Comparison of ENCODE assay signal across 8 cellular contexts in the genomic region with DNA sequence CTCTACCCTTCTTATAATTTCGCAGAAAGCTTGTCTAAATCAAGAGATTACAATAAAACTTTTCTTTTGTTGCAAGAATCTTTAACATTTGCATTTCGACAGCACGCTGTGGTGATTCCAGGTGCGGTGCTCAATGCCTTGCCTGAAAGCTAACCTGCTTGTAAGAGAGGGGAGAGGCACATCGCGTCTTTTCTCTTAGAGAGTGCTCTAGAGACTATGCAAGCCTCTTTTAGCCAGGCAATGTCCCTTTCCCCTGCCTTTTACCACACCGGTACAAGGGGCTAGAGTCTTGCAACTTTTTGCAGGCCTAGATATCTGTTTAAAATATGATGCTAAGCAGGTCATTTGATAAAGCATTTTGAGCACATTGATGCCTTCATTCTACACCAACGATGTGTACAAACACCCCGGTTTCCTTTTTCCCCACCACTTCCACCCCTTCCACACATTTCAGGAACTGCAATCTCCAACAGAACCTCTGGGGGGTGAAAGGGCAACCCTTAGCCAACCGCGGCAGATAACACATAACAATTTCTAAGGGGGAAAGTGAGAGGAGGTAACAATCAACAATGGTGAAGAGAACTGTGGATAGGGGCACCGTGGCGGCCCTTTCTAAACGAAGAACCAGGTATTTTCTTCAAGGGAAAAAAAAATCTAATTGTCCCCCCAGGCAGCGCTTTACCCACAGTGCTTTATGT. TPM values are rescaled to one million over a fixed set of nuclear protein-coding genes. Genes with fewer than 3 reads are reported as not detected.
DNase-seq lines count a peak whose midpoint lies in the region; ATAC-seq and TF ChIP-seq lines count a peak whose summit lies in the region.

No MANE protein-coding gene starts in this region.

- peak; percentile 31 for TF ChIP-seq CTCF in CD14-positive monocyte (IDR thresholded peaks at IDR 0.05)
- TF ChIP-seq CTCF in fibroblast of lung (conservative IDR thresholded peaks at IDR 0.05 in 1 of 2, IDR thresholded peaks at IDR 0.05 in 1 of 2; ENCODE audit: low read depth in 1 of 2, low read length in 2 of 2) = peak; percentile 51 to 59
- peak in 1 of 3 donors; percentile 10 for TF ChIP-seq CTCF in ovary (IDR thresholded peaks at IDR 0.05)

- H3K27ac Mint-ChIP-seq in CD14-positive monocyte = no peak overlapping the region

- H3K4me1 ChIP-seq in SJCRH30 (peaks cover 6% of the 10 kb centered on the region; the same call in 1 of the 2 replicates), fibroblast of lung (ENCODE audit: control insufficient read depth, extremely low read depth, insufficient read depth, low read length) (peaks cover 2% of the 10 kb centered on the region), ovary (ENCODE audit: insufficient read depth) (peaks cover 5% of the 10 kb centered on the region)

- H3K79me2 ChIP-seq in fibroblast of lung (ENCODE audit: control insufficient read depth, insufficient read depth, low read length) = peaks cover 62% of the 10 kb centered on the region

- no peaks in the 10 kb centered on the region for H3K36me3 ChIP-seq in SJCRH30
- no peaks in the 10 kb centered on the region for H3K36me3 ChIP-seq in fibroblast of lung (ENCODE audit: control insufficient read depth, insufficient read depth, low read length)
- H3K36me3 ChIP-seq in ovary = no peaks in the 10 kb centered on the region

- H3K9me3 ChIP-seq in SJCRH30 (replicated peaks) (no peaks in the 10 kb centered on the region), fibroblast of lung (ENCODE audit: control insufficient read depth, insufficient read depth, low read depth, low read length) (no peaks in the 10 kb centered on the region), ovary (no peaks in the 10 kb centered on the region)

- H3K27me3 Mint-ChIP-seq in CD14-positive monocyte (ENCODE audit: low read depth in 3 of 3) = peaks cover 41 to 52% (median 45%) of the 10 kb centered on the region in 3 donors

- no peak for TF ChIP-seq POLR2A in ovary (IDR thresholded peaks at IDR 0.05)

- ATAC-seq in HG02885 (IDR thresholded peaks at IDR 0.05; ENCODE audit: poor library complexity, unreplicated experiment) = no peak
- no peak for ATAC-seq in GM18502 (IDR thresholded peaks at IDR 0.05; ENCODE audit: poor library complexity, unreplicated experiment)

- 24 to 38% (median 25%) methylated on average over 15 of the region's 15 CpGs for WGBS in ovary, 3 donors

- peaks cover 17% of the 10 kb centered on the region for H3K4me1 Mint-ChIP-seq in CD14-positive monocyte

- H3K27me3 ChIP-seq in SJCRH30 (no peaks in the 10 kb centered on the region), fibroblast of lung (ENCODE audit: control insufficient read depth, insufficient read depth, low read length) (no peaks in the 10 kb centered on the region), ovary (no peaks in the 10 kb centered on the region)

- H3K4me3 ChIP-seq in SJCRH30 = peak overlapping the region; percentile 67
- peak overlapping the region; percentile 91 to 96 (median 94) for H3K4me3 ChIP-seq in fibroblast of lung (replicated peaks in 1 of 4; ENCODE audit: control extremely low read depth in 1 of 4, insufficient read depth in 1 of 4, low read depth in 3 of 4, low read length in 4 of 4)
- H3K4me3 ChIP-seq in ovary = peak overlapping the region; percentile 50

- H3K4me2 ChIP-seq in fibroblast of lung (ENCODE audit: extremely low read depth, insufficient read depth, low read length) = peak overlapping the region; percentile 81

- H3K9me3 Mint-ChIP-seq in CD14-positive monocyte = peaks cover 0 to 11% (median 0%) of the 10 kb centered on the region in 7 donors

- intact Hi-C loops in CD14-positive monocyte (cut with micrococcal nuclease) (no loop called here), ovary (cut with DNase I) (no loop called here)

- TF ChIP-seq EP300 in ovary (IDR thresholded peaks at IDR 0.05) = no peak

- no peaks in the 10 kb centered on the region for H3K36me3 Mint-ChIP-seq in CD14-positive monocyte

- H3K4me3 Mint-ChIP-seq in CD14-positive monocyte = peak overlapping the region; percentile 79 to 96

- no peak for DNase-seq in CD14-positive monocyte (ENCODE audit: low spot score)
- DNase-seq in LHCN-M2 (ENCODE audit: low read depth) = peak; percentile 54
- peak; percentile 58 to 76 for DNase-seq in SJCRH30
- no peak for DNase-seq in fibroblast of lung (ENCODE audit: low read depth in 2 of 2)
- peak in 2 of 5 donors; percentile 16 to 21 for DNase-seq in ovary
- no peak for DNase-seq in mesenteric fat pad (ENCODE audit: low spot score)

- H4K20me1 ChIP-seq in fibroblast of lung (ENCODE audit: control insufficient read depth, extremely low read depth, insufficient read depth, low read length) = peaks cover 3% of the 10 kb centered on the region

- H3K9ac ChIP-seq in fibroblast of lung (ENCODE audit: insufficient read depth, low read length) = no peak overlapping the region

- H2AFZ ChIP-seq in fibroblast of lung (ENCODE audit: low read length) = no peak overlapping the region

- H3K27ac ChIP-seq in SJCRH30 (peak overlapping the region; percentile 39), fibroblast of lung (ENCODE audit: insufficient read depth, low read length) (peak overlapping the region; percentile 74), ovary (peak overlapping the region; percentile 9 to 64)

RNA-seq across cellular contexts. Expression of a gene that starts 1.3 kb away (rescaled TPM):
- polyA plus RNA-seq in CD14-positive monocyte (under 1 TPM in 1 of 2 donors, not detected in 1; 0.03 TPM), fibroblast of lung (37.7 and 132 TPM in 2 replicates), ovary (1 to 10 TPM; 8.9 to 9.5 TPM)
- total RNA-seq in LHCN-M2 (2014; rRNA removed) (6.2 and 10.4 TPM in 2 replicates), fibroblast of lung (45.7 and 64.6 TPM in 2 replicates), ovary (10 to 100 TPM in 4 of 7 donors, 1 to 10 TPM in 3; 5.0 to 22.6 (median 12.5) TPM), mesenteric fat pad (9.6 TPM)
- 0.70 TPM for polyA plus RNA-seq in LHCN-M2 (2012)
- 13.2 and 14.5 TPM in 2 replicates for total RNA-seq in SJCRH30 (2014; rRNA removed; shearing (Covaris generic))
- polyA plus RNA-seq in fibroblast of lung (2012) = 28.6 and 88.5 TPM in 2 replicates
- polyA minus RNA-seq in fibroblast of lung (ENCODE audit: low replicate concordance) = 6.8 and 24.2 TPM in 2 replicates

Comparison
In these comparisons a context has a peak if more than half of its experiments do, and no peak if none do; other contexts are left out.
1. DNase-seq: peak in LHCN-M2 (single experiment) and SJCRH30 (2 of 2); none in CD14-positive monocyte (single experiment), fibroblast of lung (0 of 2) and mesenteric fat pad (single experiment).
2. Peak in every context shown above with its lines, with median percentiles within 50 percentile points of each other: H3K27ac ChIP-seq and H3K4me3 ChIP-seq.